ENCODE assay signal across 8 cellular contexts in the genomic region with DNA sequence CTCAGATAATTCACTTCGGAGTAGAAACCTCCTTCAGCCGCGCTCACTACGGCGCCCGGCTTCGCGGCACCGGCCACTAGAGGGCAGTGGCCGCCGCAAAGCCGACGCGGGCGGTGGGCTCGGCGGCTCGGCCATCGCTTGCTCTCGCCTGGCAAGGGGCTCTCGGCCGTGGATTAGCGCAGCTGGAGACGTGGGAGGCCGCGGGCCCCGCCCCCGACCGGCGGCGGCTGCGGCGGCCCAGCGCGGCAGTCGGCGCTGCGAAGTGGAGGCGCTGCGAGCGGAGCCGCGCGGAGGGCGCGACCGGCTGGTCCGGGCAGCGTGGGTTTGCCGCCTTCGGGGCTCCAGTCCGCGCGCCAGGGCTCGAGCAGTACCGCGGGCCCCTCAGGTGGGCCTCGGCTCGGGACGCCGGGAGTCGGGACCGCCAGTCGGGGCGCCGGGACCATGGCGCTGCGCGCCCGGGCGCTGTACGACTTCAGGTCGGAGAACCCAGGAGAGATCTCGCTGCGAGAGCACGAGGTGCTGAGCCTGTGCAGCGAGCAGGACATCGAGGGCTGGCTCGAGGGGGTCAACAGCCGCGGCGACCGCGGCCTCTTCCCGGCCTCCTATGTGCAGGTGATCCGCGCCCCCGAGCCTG. TPM values are rescaled to one million over a fixed set of nuclear protein-coding genes. Genes with fewer than 3 reads are reported as not detected.
DNase-seq lines count a peak whose midpoint lies in the region; ATAC-seq, FAIRE-seq and TF ChIP-seq lines count a peak whose summit lies in the region.

A gene with protein sequence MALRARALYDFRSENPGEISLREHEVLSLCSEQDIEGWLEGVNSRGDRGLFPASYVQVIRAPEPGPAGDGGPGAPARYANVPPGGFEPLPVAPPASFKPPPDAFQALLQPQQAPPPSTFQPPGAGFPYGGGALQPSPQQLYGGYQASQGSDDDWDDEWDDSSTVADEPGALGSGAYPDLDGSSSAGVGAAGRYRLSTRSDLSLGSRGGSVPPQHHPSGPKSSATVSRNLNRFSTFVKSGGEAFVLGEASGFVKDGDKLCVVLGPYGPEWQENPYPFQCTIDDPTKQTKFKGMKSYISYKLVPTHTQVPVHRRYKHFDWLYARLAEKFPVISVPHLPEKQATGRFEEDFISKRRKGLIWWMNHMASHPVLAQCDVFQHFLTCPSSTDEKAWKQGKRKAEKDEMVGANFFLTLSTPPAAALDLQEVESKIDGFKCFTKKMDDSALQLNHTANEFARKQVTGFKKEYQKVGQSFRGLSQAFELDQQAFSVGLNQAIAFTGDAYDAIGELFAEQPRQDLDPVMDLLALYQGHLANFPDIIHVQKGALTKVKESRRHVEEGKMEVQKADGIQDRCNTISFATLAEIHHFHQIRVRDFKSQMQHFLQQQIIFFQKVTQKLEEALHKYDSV (plus strand): TSS at position 248 of the 634 bp plus-strand sequence. CDS start 194 bp downstream, at position 442.

- peaks cover 30% of the 10 kb centered on the region for H3K79me2 ChIP-seq in keratinocyte (ENCODE audit: control insufficient read depth, insufficient read depth, low read length)

- H4K20me1 ChIP-seq in keratinocyte (ENCODE audit: control insufficient read depth, extremely low read depth, insufficient read depth, low read length): no peaks in the 10 kb centered on the region

- DNase-seq in AG08396 (ENCODE audit: low spot score) (peak; percentile 95), NCI-H2196 treated with DMSO at 0.1 percent for 48 hours (lab: John Stamatoyannopoulos, UW; ENCODE audit: unreplicated experiment) (peak; percentile 19), caudate nucleus (lab: John Stamatoyannopoulos, UW) (peak in 59 of 61 donors; percentile 27 to 93 (median 84)), keratinocyte (ENCODE audit: low read depth, low spot score) (peak; percentile 23)
- peak; percentile 75 to 90 (median 84) for DNase-seq in activated CD4-positive, CD25-positive, alpha-beta regulatory T cell (lab: John Stamatoyannopoulos, UW)
- DNase-seq in stimulated activated CD4-positive, alpha-beta T cell treated with anti-CD3 and anti-CD28 coated beads, Interleukin-12 subunit alpha, Interleukin-12 subunit beta, amount 100 ng/mL, for 48 hours (ENCODE audit: low read depth in 2 of 3, low spot score in 1 of 3): peak; percentile 73 to 87 (median 78)

- H3K4me1 ChIP-seq in keratinocyte (ENCODE audit: control insufficient read depth, extremely low read depth, insufficient read depth, low read length): peaks cover 26% of the 10 kb centered on the region

- H3K4me3 ChIP-seq in keratinocyte (ENCODE audit: control insufficient read depth in 2 of 3, extremely low read depth in 1 of 3, insufficient read depth in 2 of 3, low read depth in 1 of 3, low read length in 3 of 3): peak within 1 kb of the TSS; percentile 76 to 79 (median 76)

- peak; percentile 97 for ATAC-seq in GM18907 (IDR thresholded peaks at IDR 0.05; ENCODE audit: unreplicated experiment)
- ATAC-seq in HG03139 (IDR thresholded peaks at IDR 0.05; ENCODE audit: unreplicated experiment): peak; percentile 95

- H2AFZ ChIP-seq in keratinocyte (ENCODE audit: control insufficient read depth, low read length): peak within 1 kb of the TSS; percentile 92

- dilution Hi-C loops in keratinocyte (cut with MboI; ENCODE audit: extremely low pct_ligation_motif_present, low sequenced_read_pairs): no loop called here

- no peaks in the 10 kb centered on the region for H3K9me3 ChIP-seq in keratinocyte (ENCODE audit: control insufficient read depth, low read depth, low read length)

- FAIRE-seq in keratinocyte (lab: Jason Lieb, UNC): no peak

- peaks cover 0 to 1% of the 10 kb centered on the region in 2 experiments for H3K36me3 ChIP-seq in keratinocyte (ENCODE audit: control insufficient read depth in 2 of 2, extremely low read depth in 1 of 2, insufficient read depth in 2 of 2, low read length in 2 of 2)

- no peaks in the 10 kb centered on the region for H3K27me3 ChIP-seq in keratinocyte (ENCODE audit: control insufficient read depth, extremely low read depth, insufficient read depth, low read length)

- H3K27ac ChIP-seq in caudate nucleus (ENCODE audit: low read depth, low read length) (peak within 1 kb of the TSS; percentile 81), keratinocyte (ENCODE audit: control insufficient read depth, insufficient read depth, low read length) (peak within 1 kb of the TSS; percentile 32)

- H3K4me2 ChIP-seq in keratinocyte (ENCODE audit: control insufficient read depth, extremely low read depth, insufficient read depth, low read depth, low read length): peak within 1 kb of the TSS; percentile 100

- H3K9me1 ChIP-seq in keratinocyte (ENCODE audit: control insufficient read depth, extremely low read depth, insufficient read depth, low read length): no peaks in the 10 kb centered on the region

- peak within 1 kb of the TSS; percentile 73 for H3K9ac ChIP-seq in keratinocyte (ENCODE audit: control insufficient read depth, extremely low read depth, insufficient read depth, low read length)

- peak; percentile 79 to 90 (median 89) for TF ChIP-seq CTCF in keratinocyte (optimal IDR thresholded peaks at IDR 0.05 in 1 of 3, IDR thresholded peaks at IDR 0.05 in 1 of 3, conservative IDR thresholded peaks at IDR 0.05 in 1 of 3; ENCODE audit: extremely low read depth in 1 of 3, insufficient read depth in 2 of 3, low read length in 3 of 3)

RNA-seq across cellular contexts. Expression of the gene that starts here (rescaled TPM):
- 5.5 to 7.4 TPM (median 7.1 TPM) in 3 replicates for polyA plus RNA-seq in keratinocyte
- 1.7 TPM for polyA plus RNA-seq in keratinocyte (2011; ENCODE audit: low read depth)
- polyA plus RNA-seq in keratinocyte (2011; cell fraction: cytosol; rRNA removed): 5.8 and 7.2 TPM in 2 replicates
- polyA plus RNA-seq in keratinocyte (2011; cell fraction: nucleus; rRNA removed): 4.9 and 5.3 TPM in 2 replicates
- 5.0 and 7.0 TPM in 2 replicates for polyA plus RNA-seq in keratinocyte (2012; ENCODE audit: low replicate concordance)
- polyA minus RNA-seq in keratinocyte: 9.9 to 12.0 TPM (median 10.5 TPM) in 3 replicates
- polyA minus RNA-seq in keratinocyte (2011; cell fraction: cytosol; rRNA and poly(A)+ RNA removed): 37.8 TPM
- 11.9 and 14.0 TPM in 2 replicates for polyA minus RNA-seq in keratinocyte (2011; cell fraction: nucleus; rRNA and poly(A)+ RNA removed)

Comparison
In these comparisons a context has a peak if more than half of its experiments do, and no peak if none do; other contexts are left out.
1. Peak in every context shown above with its lines: DNase-seq, ATAC-seq, H3K4me3 ChIP-seq and H3K27ac ChIP-seq.
2. DNase-seq: peak in every context shown above with its lines; median percentile 95 in AG08396; 84 in activated CD4-positive, CD25-positive, alpha-beta regulatory T cell; 84 in caudate nucleus; 78 in stimulated activated CD4-positive, alpha-beta T cell treated with anti-CD3 and anti-CD28 coated beads, Interleukin-12 subunit alpha, Interleukin-12 subunit beta, amount 100 ng/mL, for 48 hours; 23 in keratinocyte; 19 in NCI-H2196 treated with DMSO at 0.1 percent for 48 hours.